Comparison of ENCODE assay signal across 12 cellular contexts in genomic region chr1:46687095-46687659, GRCh38. TPM values are rescaled to one million over a fixed set of nuclear protein-coding genes. Genes with fewer than 3 reads are reported as not detected.
DNase-seq lines count a peak whose midpoint lies in the region; ATAC-seq and TF ChIP-seq lines count a peak whose summit lies in the region.
"Had no signal": no experiment of that assay in that cellular context is flagged by ENCODE, and none has a peak within 500 bp of the region (broad histone marks: within the 10 kb centered on the region; RNA-seq: fewer than 3 reads in every experiment).

No MANE protein-coding gene starts in this region.

- peak overlapping the region in 4 of 12 donors; percentile 1 to 47 (median 16) for H3K27ac ChIP-seq in heart left ventricle
- H3K27ac ChIP-seq in subcutaneous abdominal adipose tissue (ENCODE audit: low read depth, low read length) = peak overlapping the region; percentile 14
- H3K27ac ChIP-seq: A549 had no signal

- H3K4me3 ChIP-seq in heart left ventricle (no peak overlapping the region), subcutaneous abdominal adipose tissue (ENCODE audit: low read depth in 1 of 5, low read length in 5 of 5) (no peak overlapping the region)
- H3K4me3 ChIP-seq: A549 had no signal

- intact Hi-C loops in heart left ventricle (cut with DNase I) = no loop called here

- H3K9ac ChIP-seq in subcutaneous abdominal adipose tissue (ENCODE audit: low read length in 5 of 5) = no peak overlapping the region

- DNase-seq in NCI-H1092 treated with DMSO at 0.1 percent for 48 hours (lab: John Stamatoyannopoulos, UW) = peak; percentile 27
- no peak for DNase-seq in NCI-H1092 (lab: John Stamatoyannopoulos, UW)
- DNase-seq in RPMI7951 (ENCODE audit: low read depth) = peak; percentile 35
- DNase-seq in heart left ventricle = peak; percentile 70 to 85 (median 76)
- DNase-seq in NCI-H526 (lab: John Stamatoyannopoulos, UW) = no peak
- no peak for DNase-seq in NCI-H2107 treated with DMSO at 0.1 percent for 48 hours (lab: John Stamatoyannopoulos, UW; ENCODE audit: unreplicated experiment)
- DNase-seq: activated B cell treated with CpG ODN at 0.5 μM for 24 hours; stimulated activated CD8-positive, alpha-beta memory T cell treated with anti-CD3 and anti-CD28 coated beads, Interleukin-4, amount 100 ng/mL, for 48 hours had no signal

- peaks cover 0 to 31% (median 12%) of the 10 kb centered on the region in 12 donors for H3K4me1 ChIP-seq in heart left ventricle
- peaks cover 4 to 57% (median 28%) of the 10 kb centered on the region in 5 donors for H3K4me1 ChIP-seq in subcutaneous abdominal adipose tissue (ENCODE audit: control insufficient read depth in 5 of 5, insufficient read depth in 5 of 5, low read length in 5 of 5)
- H3K4me1 ChIP-seq: A549 had no signal

- H3K36me3 ChIP-seq in heart left ventricle (peaks cover 5 to 100% (median 98%) of the 10 kb centered on the region in 9 donors), subcutaneous abdominal adipose tissue (ENCODE audit: control insufficient read depth in 5 of 5, insufficient read depth in 5 of 5, low read length in 5 of 5) (peaks cover 53 to 92% (median 82%) of the 10 kb centered on the region in 5 donors)

- no peak for TF ChIP-seq POLR2A in heart left ventricle (IDR thresholded peaks at IDR 0.05)

- H3K9me3 ChIP-seq in heart left ventricle = no peaks in the 10 kb centered on the region
- no peaks in the 10 kb centered on the region for H3K9me3 ChIP-seq in subcutaneous abdominal adipose tissue (ENCODE audit: control insufficient read depth in 5 of 5, low read length in 5 of 5)
- H3K9me3 ChIP-seq: A549 had no signal

- WGBS in heart left ventricle, 4 donors = 49 to 62% (median 58%) methylated on average over 2 of the region's 2 CpGs

- no peaks in the 10 kb centered on the region for H3K27me3 ChIP-seq in heart left ventricle
- H3K27me3 ChIP-seq in subcutaneous abdominal adipose tissue (ENCODE audit: control insufficient read depth in 5 of 5, insufficient read depth in 4 of 5, low read length in 5 of 5) = no peaks in the 10 kb centered on the region

- peak in 3 of 4 donors; percentile 65 to 77 (median 67) for ATAC-seq in heart left ventricle
- ATAC-seq in GM18520 (IDR thresholded peaks at IDR 0.05; ENCODE audit: unreplicated experiment) = no peak
- ATAC-seq: A549 had no signal

- TF ChIP-seq CTCF in heart left ventricle (IDR thresholded peaks at IDR 0.05) = no peak

RNA-seq across cellular contexts. Expression of gene TEX38, which starts 15.5 kb away (rescaled TPM):
- total RNA-seq in RPMI7951 (2014; rRNA removed; shearing (Covaris generic)) = not detected in 2 replicates
- under 1 TPM in 1 of 9 donors, not detected in 8; 0.81 TPM for total RNA-seq in heart left ventricle
- not detected for polyA plus RNA-seq in heart left ventricle
- total RNA-seq: activated B cell treated with CpG ODN at 0.5 μM for 24 hours, H1 had no signal
- polyA plus RNA-seq: A549 had no signal

RNA-seq across cellular contexts. Expression of gene ATPAF1, which starts 19.0 kb away (rescaled TPM):
- 67.6 and 75.1 TPM in 2 replicates for total RNA-seq in RPMI7951 (2014; rRNA removed; shearing (Covaris generic))
- 100 to 1,000 TPM; 147 to 237 (median 179) TPM for total RNA-seq in heart left ventricle
- 100 to 1,000 TPM in 1 of 2 donors, 10 to 100 TPM in 1; 96.8 to 263 TPM for polyA plus RNA-seq in heart left ventricle

RNA-seq across cellular contexts. Expression of gene EFCAB14, which starts 31.7 kb away (rescaled TPM):
- total RNA-seq in RPMI7951 (2014; rRNA removed; shearing (Covaris generic)) = 52.2 and 66.0 TPM in 2 replicates
- total RNA-seq in heart left ventricle = 10 to 100 TPM; 46.6 to 91.9 (median 64.0) TPM
- polyA plus RNA-seq in heart left ventricle = 10 to 100 TPM; 10.7 to 39.4 TPM

Comparison
In these comparisons a context has a peak if more than half of its experiments do, and no peak if none do; other contexts are left out.
1. DNase-seq: peak in NCI-H1092 treated with DMSO at 0.1 percent for 48 hours (single experiment), RPMI7951 (single experiment) and heart left ventricle (5 of 5); none in NCI-H1092 (single experiment), NCI-H526 (0 of 2) and NCI-H2107 treated with DMSO at 0.1 percent for 48 hours (single experiment).